In the genomic region with DNA sequence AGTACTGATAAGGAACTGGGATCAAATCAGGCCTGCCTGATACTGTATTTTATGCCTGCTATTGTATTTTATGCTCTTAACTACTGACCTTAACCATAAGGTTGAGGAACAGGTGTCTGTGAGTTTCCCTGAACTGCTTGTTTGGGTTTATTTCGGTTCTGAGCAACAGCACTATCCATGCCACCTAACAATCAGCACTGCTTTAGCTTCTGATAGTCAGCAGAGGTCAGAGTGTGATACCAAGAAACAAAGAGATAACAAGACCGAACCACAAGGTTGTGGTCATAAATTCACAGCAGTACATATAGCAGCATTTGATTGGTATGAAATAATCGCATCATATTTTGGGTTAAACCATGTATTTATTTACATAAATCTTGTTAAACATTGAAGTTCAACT, we compare ENCODE assay signal across 1 cellular context.
TF ChIP-seq lines count a peak whose summit lies in the region.

No MANE protein-coding gene starts in this region.

TF ChIP-seq in H1, 55 proteins besides CTCF, POLR2A, EP300 and RAD21 (continued from another document):
- TF ChIP-seq SIN3A (conservative IDR thresholded peaks at IDR 0.05 in 1 of 2, IDR thresholded peaks at IDR 0.05 in 1 of 2; ENCODE audit: low read depth in 1 of 2, low read length in 2 of 2) (no peak), TBP (IDR thresholded peaks at IDR 0.05; ENCODE audit: low read depth, low read length) (no peak), KDM1A (IDR thresholded peaks at IDR 0.05; ENCODE audit: borderline replicate concordance, low read length) (no peak), TEAD4 (IDR thresholded peaks at IDR 0.05; ENCODE audit: low read depth, low read length) (no peak), CHD1 (IDR thresholded peaks at IDR 0.05; ENCODE audit: low read depth, low read length) (no peak), BRCA1 (IDR thresholded peaks at IDR 0.05; ENCODE audit: low read depth, low read length) (no peak), CHD7 (IDR thresholded peaks at IDR 0.05; ENCODE audit: insufficient replicate concordance, low read length) (no peak), SIRT6 (IDR thresholded peaks at IDR 0.05; ENCODE audit: low read length) (no peak), PHF8 (conservative IDR thresholded peaks at IDR 0.05; ENCODE audit: low read depth, low read length) (no peak)
